In genomic region chr13:78586706-78587105, GRCh38 we compare ENCODE assay signal across 10 cellular contexts. TPM values are rescaled to one million over a fixed set of nuclear protein-coding genes. Genes with fewer than 3 reads are reported as not detected.
DNase-seq lines count a peak whose midpoint lies in the region; ATAC-seq and TF ChIP-seq lines count a peak whose summit lies in the region.
"Had no signal": no experiment of that assay in that cellular context is flagged by ENCODE, and none has a peak within 500 bp of the region (broad histone marks: within the 10 kb centered on the region; RNA-seq: fewer than 3 reads in every experiment).

No MANE protein-coding gene starts in this region.

- H3K36me3 Mint-ChIP-seq in nephron progenitor cell (ENCODE audit: low read depth): no peaks in the 10 kb centered on the region

- peaks cover 22% of the 10 kb centered on the region for H3K27me3 ChIP-seq in mammary epithelial cell (ENCODE audit: insufficient read depth, low read length)

- TF ChIP-seq CTCF in GM12864 (IDR thresholded peaks at IDR 0.05; ENCODE audit: low read depth, low read length, missing control alignments): peak; percentile 53
- TF ChIP-seq CTCF in mammary epithelial cell (conservative IDR thresholded peaks at IDR 0.05 in 1 of 2, IDR thresholded peaks at IDR 0.05 in 1 of 2; ENCODE audit: extremely low read depth in 1 of 2, insufficient read depth in 1 of 2, low read depth in 1 of 2, low read length in 2 of 2): peak; percentile 25 to 33
- TF ChIP-seq CTCF in nephron progenitor cell (IDR thresholded peaks at IDR 0.05): peak; percentile 42

- H3K36me3 ChIP-seq in mammary epithelial cell (ENCODE audit: insufficient read depth, low read length): no peaks in the 10 kb centered on the region

- H3K9ac ChIP-seq in mammary epithelial cell (ENCODE audit: insufficient read depth, low read length): no peak overlapping the region

- no peak overlapping the region for H3K4me3 ChIP-seq in GM12864 (ENCODE audit: low read depth, low read length)
- no peak overlapping the region for H3K4me3 ChIP-seq in mammary epithelial cell (replicated peaks in 1 of 3; ENCODE audit: insufficient read depth in 1 of 3, low read depth in 2 of 3, low read length in 3 of 3)

- no peaks in the 10 kb centered on the region for H3K4me1 ChIP-seq in mammary epithelial cell (ENCODE audit: insufficient read depth, low read length)

- peak; percentile 72 for ATAC-seq in HG03354 (IDR thresholded peaks at IDR 0.05; ENCODE audit: poor library complexity, severe bottlenecking, unreplicated experiment)
- ATAC-seq in GM18873 (IDR thresholded peaks at IDR 0.05; ENCODE audit: low FRiP score, unreplicated experiment): no peak
- ATAC-seq: left cardiac atrium had no signal

- peaks cover 5% of the 10 kb centered on the region for H4K20me1 ChIP-seq in mammary epithelial cell (ENCODE audit: insufficient read depth, low read length)

- no peak overlapping the region for H3K27ac ChIP-seq in mammary epithelial cell (ENCODE audit: insufficient read depth, low read depth, low read length)

- WGBS in mammary epithelial cell (ENCODE audit: low coverage, missing lambda C conversion rate): 1% methylated on average over 13 of the region's 21 CpGs

- no peak overlapping the region for H2AFZ ChIP-seq in mammary epithelial cell (ENCODE audit: low read depth, low read length)

- DNase-seq in GM12864 (ENCODE audit: low read depth): no peak
- no peak for DNase-seq in mammary epithelial cell
- no peak for DNase-seq in nephron progenitor cell
- DNase-seq in NCI-H1417 (lab: John Stamatoyannopoulos, UW): no peak
- DNase-seq in activated CD8-positive, alpha-beta memory T cell treated with anti-CD3 and anti-CD28 coated beads, Interleukin-2, amount 50 U/mL, for 48 hours: no peak
- no peak for DNase-seq in activated T-cell treated with anti-CD3 and anti-CD28 coated beads, Interleukin-2, amount 50 U/mL, for 48 hours
- DNase-seq: activated gamma-delta T cell, left cardiac atrium had no signal

- CTCF ChIA-PET in mammary epithelial cell (lab: Charles Lee; ENCODE audit: low non-redundant PET): interaction anchor here (0.6 kb wide), 1 partner anchor 47 kb away, joined by 4 read pairs; no protein-coding TSS in a partner anchor

- no peak overlapping the region for H3K4me3 Mint-ChIP-seq in nephron progenitor cell

- in situ Hi-C loops in mammary epithelial cell (cut with MboI; ENCODE audit: low sequenced_read_pairs in 2 of 2): no loop called here

- H3K9me3 ChIP-seq in mammary epithelial cell (replicated peaks; ENCODE audit: insufficient read depth, low read length): no peaks in the 10 kb centered on the region

- H3K4me1 Mint-ChIP-seq in nephron progenitor cell: no peaks in the 10 kb centered on the region

- H3K4me2 ChIP-seq in mammary epithelial cell (ENCODE audit: insufficient read depth, low read depth, low read length): no peak overlapping the region

- intact Hi-C loops in mammary epithelial cell (cut with micrococcal nuclease): no loop called here

- no peaks in the 10 kb centered on the region for H3K9me3 Mint-ChIP-seq in nephron progenitor cell

- H3K79me2 ChIP-seq in mammary epithelial cell (ENCODE audit: insufficient read depth, low read length): no peaks in the 10 kb centered on the region

- peaks cover 92% of the 10 kb centered on the region for H3K27me3 Mint-ChIP-seq in nephron progenitor cell (ENCODE audit: low read depth, poor library complexity)

- H3K27ac Mint-ChIP-seq in nephron progenitor cell: no peak overlapping the region

- BruUV-seq in mammary epithelial cell (replicated peaks; lab: Mats Ljungman, UMichigan): no TSS peak

- dilution Hi-C loops in mammary epithelial cell (cut with HindIII; ENCODE audit: low sequenced_read_pairs): no loop called here

RNA-seq across cellular contexts. Expression of gene POU4F1, which starts 16.6 kb away (rescaled TPM):
- total RNA-seq in mammary epithelial cell: not detected
- polyA plus RNA-seq in mammary epithelial cell: not detected
- polyA minus RNA-seq in mammary epithelial cell: not detected
- total RNA-seq: left cardiac atrium had no signal
